In the genomic region with DNA sequence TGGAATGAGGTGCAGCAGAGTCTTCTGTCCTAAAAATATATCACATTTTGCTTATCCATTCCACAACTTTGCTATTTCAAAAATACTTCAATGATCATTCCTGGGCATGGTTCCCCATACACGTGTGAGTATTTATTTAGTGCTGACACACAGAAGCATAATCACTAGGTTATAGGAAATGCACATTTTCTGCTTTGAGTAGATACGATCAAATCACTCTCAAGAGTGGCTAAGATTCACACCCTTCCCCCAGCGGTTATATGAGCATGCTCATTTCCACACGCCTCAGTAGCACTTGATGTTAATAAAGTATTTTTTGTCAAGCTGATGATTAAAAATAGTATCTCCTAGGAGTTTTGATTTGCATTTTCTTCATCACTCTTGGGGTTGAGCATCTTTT, we compare ENCODE assay signal across 20 cellular contexts.
DNase-seq lines count a peak whose midpoint lies in the region; ATAC-seq and TF ChIP-seq lines count a peak whose summit lies in the region.
"Had no signal": no experiment of that assay in that cellular context is flagged by ENCODE, and none has a peak within 500 bp of the region (broad histone marks: within the 10 kb centered on the region; RNA-seq: fewer than 3 reads in every experiment).

No MANE protein-coding gene starts in this region.

- no peaks in the 10 kb centered on the region for H3K9me3 Mint-ChIP-seq in activated CD8-positive, alpha-beta memory T cell treated with anti-CD3 and anti-CD28 coated beads, Interleukin-2, amount 10 ng/mL, durations not matched to agents 7 days and 5 days (ENCODE audit: low read depth)
- H3K9me3 Mint-ChIP-seq in effector memory CD8-positive, alpha-beta T cell, result no peaks in the 10 kb centered on the region
- H3K9me3 Mint-ChIP-seq: T-cell had no signal

- no peak overlapping the region for H3K4me3 ChIP-seq in PC-3 (ENCODE audit: low read length)

- POLR2A ChIA-PET in PC-3 (lab: Charles Lee; ENCODE audit: unreplicated experiment), result no interaction called here

- H3K27me3 ChIP-seq in PC-3 (ENCODE audit: low read length), result peaks cover 21% of the 10 kb centered on the region

- BruUV-seq in PC-3 (replicated peaks; lab: Mats Ljungman, UMichigan), result no TSS peak

- H3K4me1 Mint-ChIP-seq in activated CD8-positive, alpha-beta memory T cell treated with anti-CD3 and anti-CD28 coated beads, Interleukin-2, amount 10 ng/mL, durations not matched to agents 7 days and 5 days, result peaks cover 5% of the 10 kb centered on the region
- H3K4me1 Mint-ChIP-seq in effector memory CD8-positive, alpha-beta T cell (ENCODE audit: low read depth in 2 of 2), result peaks cover 5 to 7% of the 10 kb centered on the region in 2 donors

- no peak overlapping the region for H3K27ac Mint-ChIP-seq in activated CD8-positive, alpha-beta memory T cell treated with anti-CD3 and anti-CD28 coated beads, Interleukin-2, amount 10 ng/mL, durations not matched to agents 7 days and 5 days
- H3K27ac Mint-ChIP-seq in effector memory CD8-positive, alpha-beta T cell, result peak overlapping the region in 1 of 2 donors; percentile 64
- H3K27ac Mint-ChIP-seq: T-cell had no signal

- no peaks in the 10 kb centered on the region for H4K20me1 ChIP-seq in PC-3 (ENCODE audit: low read length)

- no peak overlapping the region for H3K27ac ChIP-seq in PC-3 (ENCODE audit: low read length)
- H3K27ac ChIP-seq: C4-2B, RWPE1 had no signal

- intact Hi-C loops in PC-3 (cut with micrococcal nuclease), result no loop called here

- H2AFZ ChIP-seq in PC-3 (ENCODE audit: low read length), result no peak overlapping the region

- peak; percentile 60 for ATAC-seq in activated CD8-positive, alpha-beta memory T cell treated with anti-CD3 and anti-CD28 coated beads, Interleukin-2, amount 10 ng/mL, durations not matched to agents 7 days and 5 days
- ATAC-seq in PC-3 (peak; percentile 50; the same call in 1 of the 2 replicates), GM18858 (IDR thresholded peaks at IDR 0.05; ENCODE audit: unreplicated experiment) (no peak)
- peak; percentile 69 for ATAC-seq in effector memory CD8-positive, alpha-beta T cell (replicated peaks)
- ATAC-seq: SK-N-SH treated with all-trans-retinoic acid at 6 μM for 48 hours had no signal

- no peak overlapping the region for H3K9ac ChIP-seq in PC-3 (ENCODE audit: low read length)

- no peaks in the 10 kb centered on the region for H3K36me3 ChIP-seq in PC-3 (ENCODE audit: low read depth, low read length)

- CTCF ChIA-PET in activated CD8-positive, alpha-beta memory T cell treated with anti-CD3 and anti-CD28 coated beads, Interleukin-2, amount 10 ng/mL, durations not matched to agents 7 days and 5 days (lab: Charles Lee), result interaction anchor here (1.0 to 1.3 kb wide), 2 partner anchors 11 to 85 kb away, joined by 3 to 4 read pairs; no protein-coding TSS in a partner anchor
- CTCF ChIA-PET in PC-3 (lab: Charles Lee), result no interaction called here

- H3K9me2 ChIP-seq in PC-3 (replicated peaks; ENCODE audit: low read length), result no peaks in the 10 kb centered on the region

- H3K4me2 ChIP-seq in PC-3 (ENCODE audit: low read length), result no peak overlapping the region

- no peaks in the 10 kb centered on the region for H3F3A ChIP-seq in PC-3 (ENCODE audit: low read length, unreplicated experiment)

- H3K36me3 Mint-ChIP-seq in activated CD8-positive, alpha-beta memory T cell treated with anti-CD3 and anti-CD28 coated beads, Interleukin-2, amount 10 ng/mL, durations not matched to agents 7 days and 5 days, result no peaks in the 10 kb centered on the region
- H3K36me3 Mint-ChIP-seq in effector memory CD8-positive, alpha-beta T cell (ENCODE audit: insufficient read depth), result peaks cover 4% of the 10 kb centered on the region
- H3K36me3 Mint-ChIP-seq: T-cell had no signal

- H3K27me3 Mint-ChIP-seq in activated CD8-positive, alpha-beta memory T cell treated with anti-CD3 and anti-CD28 coated beads, Interleukin-2, amount 10 ng/mL, durations not matched to agents 7 days and 5 days, result peaks cover 15% of the 10 kb centered on the region
- no peaks in the 10 kb centered on the region for H3K27me3 Mint-ChIP-seq in effector memory CD8-positive, alpha-beta T cell
- H3K27me3 Mint-ChIP-seq: IgD-negative memory B cell, T-cell had no signal

- H3K9me3 ChIP-seq in PC-3 (ENCODE audit: low read length), result no peaks in the 10 kb centered on the region

- H3K79me2 ChIP-seq in PC-3 (ENCODE audit: low read length), result no peaks in the 10 kb centered on the region

- DNase-seq in activated CD8-positive, alpha-beta memory T cell treated with anti-CD3 and anti-CD28 coated beads, Interleukin-2, amount 10 ng/mL, durations not matched to agents 7 days and 5 days, result no peak
- no peak for DNase-seq in activated CD8-positive, alpha-beta memory T cell treated with anti-CD3 and anti-CD28 coated beads, Interleukin-2, amount 50 U/mL, for 48 hours
- DNase-seq in PC-3 (no peak), ecto neural progenitor cell (ENCODE audit: low spot score) (no peak), COLO829 (ENCODE audit: low spot score) (no peak), AML-193 (lab: John Stamatoyannopoulos, UW) (no peak)
- DNase-seq in effector memory CD8-positive, alpha-beta T cell, result no peak
- DNase-seq: Kasumi-1, NCI-H1048, NCI-H1436, NCI-H187 treated with DMSO at 0.1 percent for 48 hours, NCI-H510A, NCI-H82, SIG-M5, T-cell had no signal

- TF ChIP-seq CTCF in PC-3 (conservative IDR thresholded peaks at IDR 0.05; ENCODE audit: low read depth, low read length), result no peak

- H3K4me1 ChIP-seq in PC-3 (ENCODE audit: insufficient read depth, low read length), result no peaks in the 10 kb centered on the region

- no peak overlapping the region for H3K4me3 Mint-ChIP-seq in activated CD8-positive, alpha-beta memory T cell treated with anti-CD3 and anti-CD28 coated beads, Interleukin-2, amount 10 ng/mL, durations not matched to agents 7 days and 5 days
- H3K4me3 Mint-ChIP-seq in effector memory CD8-positive, alpha-beta T cell, result no peak overlapping the region
- H3K4me3 Mint-ChIP-seq: IgD-negative memory B cell, T-cell had no signal
